ENCODE assay signal across 27 cellular contexts in genomic region chr15:89341316-89342005, GRCh38. TPM values are rescaled to one million over a fixed set of nuclear protein-coding genes. Genes with fewer than 3 reads are reported as not detected.
DNase-seq lines count a peak whose midpoint lies in the region; ATAC-seq, FAIRE-seq and TF ChIP-seq lines count a peak whose summit lies in the region.
"Had no signal": no experiment of that assay in that cellular context is flagged by ENCODE, and none has a peak within 500 bp of the region (broad histone marks: within the 10 kb centered on the region; RNA-seq: fewer than 3 reads in every experiment).

No MANE protein-coding gene starts in this region.

- H3F3A ChIP-seq in PC-3 (ENCODE audit: low read length, unreplicated experiment): no peaks in the 10 kb centered on the region

- no peak for TF ChIP-seq RAD21 in A549 (conservative IDR thresholded peaks at IDR 0.05 in 1 of 2, IDR thresholded peaks at IDR 0.05 in 1 of 2)

- no peaks in the 10 kb centered on the region for H4K20me1 ChIP-seq in DND-41 (ENCODE audit: insufficient read depth, low read length)
- H4K20me1 ChIP-seq in PC-3 (ENCODE audit: low read length): no peaks in the 10 kb centered on the region

- H3K9me3 Mint-ChIP-seq in HFFc6: no peaks in the 10 kb centered on the region
- H3K9me3 Mint-ChIP-seq: activated B cell treated with CpG ODN at 0.5 μM for 24 hours, memory B cell had no signal

- TF ChIP-seq CTCF in A549 (IDR thresholded peaks at IDR 0.05): no peak
- TF ChIP-seq CTCF in DND-41 (IDR thresholded peaks at IDR 0.05; ENCODE audit: borderline replicate concordance, extremely low read depth, low read length, poor library complexity, severe bottlenecking): no peak
- TF ChIP-seq CTCF in PC-3 (conservative IDR thresholded peaks at IDR 0.05; ENCODE audit: low read depth, low read length): no peak
- no peak for TF ChIP-seq CTCF in lower lobe of right lung (IDR thresholded peaks at IDR 0.05)
- TF ChIP-seq CTCF in HFFc6 (IDR thresholded peaks at IDR 0.05): no peak

- POLR2A ChIA-PET in A549 (lab: Yijun Ruan, JAX) (no interaction called here), PC-3 (lab: Charles Lee; ENCODE audit: unreplicated experiment) (no interaction called here)

- no peak overlapping the region for H3K27ac ChIP-seq in A549
- H3K27ac ChIP-seq in DND-41 (ENCODE audit: low read length): peak overlapping the region; percentile 38; the same call in 1 of the 2 replicates
- no peak overlapping the region for H3K27ac ChIP-seq in PC-3 (ENCODE audit: low read length)
- no peak overlapping the region for H3K27ac ChIP-seq in lower lobe of right lung
- H3K27ac ChIP-seq: brain microvascular endothelial cell, C4-2B, gastrocnemius medialis, upper lobe of left lung had no signal

- TF ChIP-seq POLR2A in A549 (IDR thresholded peaks at IDR 0.05; ENCODE audit: low read length): no peak

- H3K27ac Mint-ChIP-seq in HFFc6: no peak overlapping the region
- H3K27ac Mint-ChIP-seq: activated B cell treated with CpG ODN at 0.5 μM for 24 hours; activated CD8-positive, alpha-beta T cell treated with anti-CD3 and anti-CD28 coated beads, Interleukin-2, amount 10 ng/mL, durations not matched to agents 7 days and 5 days; memory B cell had no signal

- TF ChIP-seq EP300 in A549 (IDR thresholded peaks at IDR 0.05): no peak

- 0 out of 2 replicates have a peak, but pooled peaks cover 4% of the 10 kb centered on the region for H3K36me3 Mint-ChIP-seq in HFFc6 (ENCODE audit: low read depth)
- H3K36me3 Mint-ChIP-seq: memory B cell had no signal

- FAIRE-seq in A549 (lab: Jason Lieb, UNC) (no peak), urothelium cell line (lab: Jason Lieb, UNC) (no peak)
- FAIRE-seq: colon had no signal

- peak in 1 of 2 experiments; percentile 22; a peak in 2 of 6 replicates for ATAC-seq in A549
- no peak for ATAC-seq in DND-41 (ENCODE audit: insufficient read depth, low read depth)
- ATAC-seq in PC-3: peak; percentile 45
- peak; percentile 88 for ATAC-seq in lower lobe of right lung
- ATAC-seq in GM21390 (IDR thresholded peaks at IDR 0.05; ENCODE audit: unreplicated experiment): no peak
- no peak for ATAC-seq in HG03571 (IDR thresholded peaks at IDR 0.05; ENCODE audit: unreplicated experiment)
- ATAC-seq: activated CD8-positive, alpha-beta T cell treated with anti-CD3 and anti-CD28 coated beads, Interleukin-2, amount 10 ng/mL, durations not matched to agents 7 days and 5 days; esophagus mucosa; gastrocnemius medialis; right cardiac atrium had no signal

- no peaks in the 10 kb centered on the region for H3K9me2 ChIP-seq in PC-3 (replicated peaks; ENCODE audit: low read length)

- peaks cover 42% of the 10 kb centered on the region for H3K27me3 Mint-ChIP-seq in HFFc6 (ENCODE audit: insufficient read depth)

- H3K79me2 ChIP-seq in DND-41 (ENCODE audit: insufficient read depth, low read length): no peaks in the 10 kb centered on the region
- H3K79me2 ChIP-seq in PC-3 (ENCODE audit: low read length): no peaks in the 10 kb centered on the region

- intact Hi-C loops in PC-3 (cut with micrococcal nuclease) (no loop called here), lower lobe of right lung (cut with DNase I) (no loop called here)

- no peaks in the 10 kb centered on the region for H3K9me3 ChIP-seq in A549
- no peaks in the 10 kb centered on the region for H3K9me3 ChIP-seq in DND-41 (ENCODE audit: insufficient read depth, low read length, severe bottlenecking)
- H3K9me3 ChIP-seq in PC-3 (ENCODE audit: low read length): no peaks in the 10 kb centered on the region
- H3K9me3 ChIP-seq in lower lobe of right lung: no peaks in the 10 kb centered on the region
- H3K9me3 ChIP-seq: gastrocnemius medialis, upper lobe of left lung had no signal

- 70% methylated on average over 8 of the region's 8 CpGs for WGBS in A549 (ENCODE audit: missing lambda C conversion rate)

- H3K36me3 ChIP-seq in DND-41 (ENCODE audit: insufficient read depth, low read length) (no peaks in the 10 kb centered on the region), PC-3 (ENCODE audit: low read depth, low read length) (no peaks in the 10 kb centered on the region), lower lobe of right lung (no peaks in the 10 kb centered on the region)
- H3K36me3 ChIP-seq: brain microvascular endothelial cell, gastrocnemius medialis, upper lobe of left lung had no signal

- no peak overlapping the region for H2AFZ ChIP-seq in DND-41 (ENCODE audit: low read depth, low read length)
- H2AFZ ChIP-seq in PC-3 (ENCODE audit: low read length): no peak overlapping the region

- H3K4me3 ChIP-seq in A549 (no peak overlapping the region), DND-41 (ENCODE audit: low read depth in 1 of 2, low read length in 2 of 2) (no peak overlapping the region), PC-3 (ENCODE audit: low read length) (no peak overlapping the region), lower lobe of right lung (no peak overlapping the region)
- H3K4me3 ChIP-seq: gastrocnemius medialis, upper lobe of left lung had no signal

- H3K4me1 ChIP-seq in A549: no peaks in the 10 kb centered on the region
- peaks cover 22% of the 10 kb centered on the region for H3K4me1 ChIP-seq in DND-41 (ENCODE audit: insufficient read depth, low read length)
- H3K4me1 ChIP-seq in PC-3 (ENCODE audit: insufficient read depth, low read length): no peaks in the 10 kb centered on the region
- no peaks in the 10 kb centered on the region for H3K4me1 ChIP-seq in lower lobe of right lung
- H3K4me1 ChIP-seq: gastrocnemius medialis, upper lobe of left lung had no signal

- CTCF ChIA-PET in A549 (lab: Yijun Ruan, JAX): interaction anchor here (0.8 to 34.7 kb wide), 5 partner anchors 11 to 437 kb away, joined by 3 to 593 read pairs (median 3); no protein-coding TSS in a partner anchor
- CTCF ChIA-PET in PC-3 (lab: Charles Lee): no interaction called here

- DNase-seq in A549 (ENCODE audit: low read depth in 1 of 2, low spot score in 1 of 2): no peak
- no peak for DNase-seq in DND-41
- peak; percentile 35 for DNase-seq in PC-3
- peak; percentile 73 for DNase-seq in lower lobe of right lung
- DNase-seq in HFFc6: no peak
- no peak for DNase-seq in urothelium cell line (ENCODE audit: low spot score)
- DNase-seq: activated B cell treated with CpG ODN at 0.5 μM for 24 hours; activated CD8-positive, alpha-beta T cell treated with anti-CD3 and anti-CD28 coated beads, Interleukin-2, amount 10 ng/mL, durations not matched to agents 7 days and 5 days; activated gamma-delta T cell treated with Interleukin-2 at 50 U/mL for 16 hours; activated T-cell treated with anti-CD3 and anti-CD28 coated beads, Interleukin-2, amount 50 U/mL, for 1 hour; brain microvascular endothelial cell; effector memory CD4-positive, alpha-beta T cell; gastrocnemius medialis; GDM1; hippocampal formation; NCI-H2081 treated with DMSO at 0.1 percent for 48 hours; NCI-H524; occipital lobe; right cardiac atrium; T-helper 9 cell had no signal

- no peaks in the 10 kb centered on the region for H3K4me1 Mint-ChIP-seq in HFFc6 (ENCODE audit: low read depth)
- H3K4me1 Mint-ChIP-seq: activated B cell treated with CpG ODN at 0.5 μM for 24 hours had no signal

- no peaks in the 10 kb centered on the region for H3K27me3 ChIP-seq in DND-41 (ENCODE audit: insufficient read depth, low read length, poor library complexity)
- no peaks in the 10 kb centered on the region for H3K27me3 ChIP-seq in PC-3 (ENCODE audit: low read length)
- H3K27me3 ChIP-seq in lower lobe of right lung (ENCODE audit: low read depth): peaks cover 17% of the 10 kb centered on the region
- H3K27me3 ChIP-seq: upper lobe of left lung had no signal

- H3K4me3 Mint-ChIP-seq in HFFc6: no peak overlapping the region
- H3K4me3 Mint-ChIP-seq: activated B cell treated with CpG ODN at 0.5 μM for 24 hours; activated CD8-positive, alpha-beta T cell treated with anti-CD3 and anti-CD28 coated beads, Interleukin-2, amount 10 ng/mL, durations not matched to agents 7 days and 5 days; memory B cell had no signal

- no TSS peak for BruUV-seq in PC-3 (replicated peaks; lab: Mats Ljungman, UMichigan)

- H3K4me2 ChIP-seq in A549 (no peak overlapping the region), DND-41 (ENCODE audit: insufficient read depth, low read length) (no peak overlapping the region), PC-3 (ENCODE audit: low read length) (no peak overlapping the region)

- no peak overlapping the region for H3K9ac ChIP-seq in DND-41 (ENCODE audit: low read depth, low read length)
- H3K9ac ChIP-seq in PC-3 (ENCODE audit: low read length): no peak overlapping the region

TF ChIP-seq in A549, 52 proteins besides CTCF, POLR2A, EP300 and RAD21:
- no peak for TF ChIP-seq RFX5 (IDR thresholded peaks at IDR 0.05)
- TF ChIP-seq MAFK (IDR thresholded peaks at IDR 0.05; ENCODE audit: partially characterized antibody): peak; percentile 13

RNA-seq across cellular contexts. Expression of gene POLG, which starts 6.8 kb away (rescaled TPM):
- polyA plus RNA-seq in A549 (2011; rRNA removed) (24.1 and 34.0 TPM in 2 replicates), A549 (2017; fragmentation: RNase III; extraction: RNeasy Plus Mini Kit Qiagen cat#74134 plus additional on column Dnase treatment) (47.8 to 50.2 TPM (median 50.0 TPM) in 3 replicates)
- polyA plus RNA-seq in A549 (2012; cell fraction: cytosol; rRNA removed): 34.4 and 38.1 TPM in 2 replicates
- 159 and 165 TPM in 2 replicates for polyA plus RNA-seq in A549 (2012; cell fraction: nucleus; rRNA removed)
- polyA minus RNA-seq in A549 (2011; rRNA and poly(A)+ RNA removed): 46.5 and 54.1 TPM in 2 replicates
- total RNA-seq in PC-3 (2014; rRNA removed) (72.4 and 83.5 TPM in 2 replicates), lower lobe of right lung (58.2 TPM)
- total RNA-seq in HFFc6 (2021; fragmentation: NEBNext Ultra II Directional; extraction: Animal tissue kit (Norgen Biotek cat#: 25700)): 10 to 100 TPM; 33.1 to 48.3 (median 35.2) TPM

Comparison
In these comparisons a context has a peak if more than half of its experiments do, and no peak if none do; other contexts are left out.
1. ATAC-seq: peak in PC-3 (single experiment) and lower lobe of right lung (2 of 2); none in DND-41 (single experiment), GM21390 (single experiment) and HG03571 (single experiment).
2. DNase-seq: peak in PC-3 (single experiment) and lower lobe of right lung (single experiment); none in A549 (0 of 2), DND-41 (single experiment), HFFc6 (single experiment) and urothelium cell line (single experiment).